Comparison of ENCODE assay signal across 27 cellular contexts in genomic region chr9:5146241-5146640, GRCh38. TPM values are rescaled to one million over a fixed set of nuclear protein-coding genes. Genes with fewer than 3 reads are reported as not detected.
A peak's percentile ranks its signal among the peaks of the same experiment; 100 is the strongest.
DNase-seq lines count a peak whose midpoint lies in the region; ATAC-seq, FAIRE-seq and TF ChIP-seq lines count a peak whose summit lies in the region.
"Had no signal": no experiment of that assay in that cellular context is flagged by ENCODE, and none has a peak within 500 bp of the region (broad histone marks: within the 10 kb centered on the region; RNA-seq: fewer than 3 reads in every experiment).

No MANE protein-coding gene starts in this region.

- H3K27me3 Mint-ChIP-seq in chondrocyte (ENCODE audit: low read depth) = no peaks in the 10 kb centered on the region
- H3K27me3 Mint-ChIP-seq: CD4-positive, alpha-beta T cell had no signal

- H3K9me3 ChIP-seq in heart left ventricle (peaks cover 0 to 64% (median 9%) of the 10 kb centered on the region in 12 donors), kidney (ENCODE audit: control insufficient read depth in 1 of 2, low read length in 2 of 2) (peaks cover 0 to 5% of the 10 kb centered on the region in 2 donors)
- H3K9me3 ChIP-seq: A549, BE2C, HAP-1 had no signal

- no peak for TF ChIP-seq POLR2A in heart left ventricle (IDR thresholded peaks at IDR 0.05)

- no peak for TF ChIP-seq CTCF in heart left ventricle (IDR thresholded peaks at IDR 0.05)
- no peak for TF ChIP-seq CTCF in chondrocyte (IDR thresholded peaks at IDR 0.05)
- TF ChIP-seq CTCF in kidney (IDR thresholded peaks at IDR 0.05; ENCODE audit: borderline replicate concordance, extremely low read depth, insufficient read depth) = no peak

- H3K36me3 Mint-ChIP-seq in chondrocyte (ENCODE audit: low read depth) = peaks cover 42% of the 10 kb centered on the region

- DNase-seq in Right ventricle myocardium inferior (ENCODE audit: missing footprints) (peak; percentile 50), heart left ventricle (no peak), chondrocyte (ENCODE audit: low spot score) (peak; percentile 57), kidney (peak; percentile 21), left lobe of liver (ENCODE audit: low spot score) (no peak)
- DNase-seq in stimulated activated CD4-positive, alpha-beta T cell treated with anti-CD3 and anti-CD28 coated beads, Interleukin-4, amount 100 ng/mL, for 1 hour = no peak
- DNase-seq: 8988T; ACHN; AML-193; BE2C; CD4-positive, alpha-beta T cell; CD8-positive, alpha-beta memory T cell; DMS 273 treated with DMSO at 0.1 percent for 48 hours; DMS79 treated with DMSO at 0.1 percent for 48 hours; GF-D8; HFFc6 had no signal

- H3K9ac ChIP-seq in kidney (ENCODE audit: low read length in 2 of 2) = no peak overlapping the region
- H3K9ac ChIP-seq: BLaER1 treated with 17β-estradiol and CSF1 and Interleukin-3, amounts not matched to agents 10 nM and 100 nM had no signal

- H3K27me3 ChIP-seq in heart left ventricle = no peaks in the 10 kb centered on the region
- H3K27me3 ChIP-seq: BE2C; BLaER1 treated with 17β-estradiol and CSF1 and Interleukin-3, amounts not matched to agents 10 nM and 100 nM had no signal

- H3K27ac Mint-ChIP-seq in chondrocyte (ENCODE audit: unreplicated experiment) = no peak overlapping the region
- H3K27ac Mint-ChIP-seq: CD14-positive monocyte; CD4-positive, alpha-beta T cell; CD8-positive, alpha-beta memory T cell; HFFc6 had no signal

- H3K4me3 Mint-ChIP-seq in chondrocyte (ENCODE audit: unreplicated experiment) = no peak overlapping the region
- H3K4me3 Mint-ChIP-seq: CD14-positive monocyte; CD4-positive, alpha-beta T cell; CD8-positive, alpha-beta memory T cell; HFFc6 had no signal

- no peaks in the 10 kb centered on the region for H3K4me1 ChIP-seq in heart left ventricle
- no peaks in the 10 kb centered on the region for H3K4me1 ChIP-seq in kidney (ENCODE audit: control insufficient read depth in 1 of 2, insufficient read depth in 1 of 2, low read depth in 1 of 2, low read length in 2 of 2)
- H3K4me1 ChIP-seq: A549; BE2C; BLaER1 treated with 17β-estradiol and CSF1 and Interleukin-3, amounts not matched to agents 10 nM and 100 nM; HAP-1 had no signal

- H3K4me3 ChIP-seq in heart left ventricle (no peak overlapping the region), kidney (ENCODE audit: low read length in 2 of 2) (no peak overlapping the region)
- H3K4me3 ChIP-seq: A549; BLaER1 treated with 17β-estradiol and CSF1 and Interleukin-3, amounts not matched to agents 10 nM and 100 nM; HAP-1 had no signal

- 92 to 100% (median 98%) methylated on average over 1 of the region's 1 CpG for WGBS in heart left ventricle, 4 donors

- H3K36me3 ChIP-seq in heart left ventricle (peaks cover 0 to 51% (median 11%) of the 10 kb centered on the region in 9 donors), kidney (ENCODE audit: control insufficient read depth in 1 of 2, insufficient read depth in 2 of 2, low read length in 2 of 2) (no peaks in the 10 kb centered on the region)
- H3K36me3 ChIP-seq: BE2C, HAP-1 had no signal

- ATAC-seq in Right ventricle myocardium inferior (no peak), heart left ventricle (no peak), left lobe of liver (no peak), GM21423 (IDR thresholded peaks at IDR 0.05; ENCODE audit: unreplicated experiment) (no peak)
- ATAC-seq: A549 had no signal

- intact Hi-C loops in Right ventricle myocardium inferior (cut with DNase I) (no loop called here), heart left ventricle (cut with DNase I) (no loop called here), kidney (cut with DNase I) (no loop called here)

- H3K9me3 Mint-ChIP-seq in chondrocyte (ENCODE audit: low read depth) = peaks cover 45% of the 10 kb centered on the region
- H3K9me3 Mint-ChIP-seq: HFFc6 had no signal

- H3K27ac ChIP-seq in heart left ventricle = no peak overlapping the region
- no peak overlapping the region for H3K27ac ChIP-seq in kidney (ENCODE audit: low read depth in 2 of 2, low read length in 2 of 2)
- H3K27ac ChIP-seq: A549; BLaER1 treated with 17β-estradiol and CSF1 and Interleukin-3, amounts not matched to agents 10 nM and 100 nM had no signal

- no peaks in the 10 kb centered on the region for H3K4me1 Mint-ChIP-seq in chondrocyte (ENCODE audit: low read depth)
- H3K4me1 Mint-ChIP-seq: CD14-positive monocyte had no signal

- no peak for FAIRE-seq in kidney (lab: Jason Lieb, UNC)
- FAIRE-seq: A549, D721Med, GM12891, GM18507 had no signal

RNA-seq across cellular contexts. Expression of gene INSL6, which starts 39.2 kb away (rescaled TPM):
- not detected for total RNA-seq in Right ventricle myocardium inferior
- not detected for total RNA-seq in heart left ventricle
- polyA plus RNA-seq in heart left ventricle = not detected
- total RNA-seq in chondrocyte = not detected in 3 replicates
- 0.47 TPM for total RNA-seq in kidney
- not detected for polyA plus RNA-seq in kidney (ENCODE audit: insufficient read depth, low read depth, low replicate concordance)
- total RNA-seq in left lobe of liver = not detected
- total RNA-seq: CD4-positive, alpha-beta T cell; CD8-positive, alpha-beta memory T cell; Daoy; G401; H4; HFFc6 had no signal
- polyA plus RNA-seq: A549; CD14-positive monocyte; CD8-positive, alpha-beta memory T cell had no signal

Comparison
In these comparisons a context has a peak if more than half of its experiments do, and no peak if none do; other contexts are left out.
1. DNase-seq: peak in Right ventricle myocardium inferior (single experiment), chondrocyte (single experiment) and kidney (single experiment); none in heart left ventricle (0 of 5), left lobe of liver (single experiment) and stimulated activated CD4-positive, alpha-beta T cell treated with anti-CD3 and anti-CD28 coated beads, Interleukin-4, amount 100 ng/mL, for 1 hour (single experiment).